Comparison of ENCODE assay signal across 7 cellular contexts in genomic region chr20:3829891-3830290, GRCh38. TPM values are rescaled to one million over a fixed set of nuclear protein-coding genes. Genes with fewer than 3 reads are reported as not detected.
"Had no signal": no experiment of that assay in that cellular context is flagged by ENCODE, and none has a peak within 500 bp of the region (broad histone marks: within the 10 kb centered on the region; RNA-seq: fewer than 3 reads in every experiment).

No MANE protein-coding gene starts in this region.

RNA-seq across cellular contexts. Expression of gene SPEF1, which starts 48.6 kb away (rescaled TPM):
- total RNA-seq: activated naive CD4-positive, alpha-beta T cell treated with anti-CD3 and anti-CD28 coated beads for 36 hours; activated naive CD8-positive, alpha-beta T cell treated with anti-CD3 and anti-CD28 coated beads, Interleukin-2, amount 10 ng/mL, durations not matched to agents 7 days and 5 days; activated T-helper 1 cell treated with anti-CD3 and anti-CD28 coated beads, Interleukin-12 subunit alpha, Interleukin-12 subunit beta, Interleukin-2, Interleukin-4 antibody, amounts not matched to agents 30 ng/mL and 10 ng/mL and 1 ng/mL, durations not matched to agents 14 hours and 24 hours and 36 hours; activated T-helper 2 cell treated with anti-CD3 and anti-CD28 coated beads, Interferon-gamma antibody, Interleukin-2, Interleukin-4, amounts not matched to agents 10 μg/mL and 5 μg/mL and 100 μg/mL, durations not matched to agents 14 hours and 24 hours and 36 hours; aorta; ascending aorta; cardiac septum had no signal
